ENCODE assay signal across 27 cellular contexts in the genomic region with DNA sequence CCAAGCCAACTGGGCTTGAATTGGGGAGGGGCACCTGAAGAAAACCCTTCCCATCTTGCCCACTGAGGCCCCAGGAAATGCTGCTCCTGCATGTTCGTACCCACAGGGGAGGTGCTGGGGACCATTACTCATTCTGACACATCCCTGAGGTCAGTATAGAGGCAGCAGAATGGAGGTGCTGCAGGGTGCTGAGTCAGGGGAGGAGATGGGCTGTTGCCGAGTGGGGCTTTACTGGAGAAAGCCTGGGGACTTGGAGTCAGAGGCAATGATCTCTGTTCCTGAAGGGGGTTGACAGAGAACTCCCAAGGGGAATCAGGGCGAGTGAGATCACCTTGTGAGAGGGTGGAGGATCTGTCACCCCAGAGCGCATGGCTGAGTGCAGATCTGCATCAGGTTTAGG. TPM values are rescaled to one million over a fixed set of nuclear protein-coding genes. Genes with fewer than 3 reads are reported as not detected.
DNase-seq lines count a peak whose midpoint lies in the region; ATAC-seq and TF ChIP-seq lines count a peak whose summit lies in the region.
"Had no signal": no experiment of that assay in that cellular context is flagged by ENCODE, and none has a peak within 500 bp of the region (broad histone marks: within the 10 kb centered on the region; RNA-seq: fewer than 3 reads in every experiment).

No MANE protein-coding gene starts in this region.

- H3K9me3 ChIP-seq in Peyer's patch: no peaks in the 10 kb centered on the region
- H3K9me3 ChIP-seq: adrenal gland, body of pancreas had no signal

- H3K4me3 ChIP-seq in epithelial cell of esophagus (ENCODE audit: low read length): no peak overlapping the region
- no peak overlapping the region for H3K4me3 ChIP-seq in Peyer's patch
- H3K4me3 ChIP-seq: adrenal gland, body of pancreas had no signal

- TF ChIP-seq CTCF in epithelial cell of esophagus (IDR thresholded peaks at IDR 0.05; ENCODE audit: insufficient read depth, low read depth, low read length, missing control alignments) (no peak), Peyer's patch (IDR thresholded peaks at IDR 0.05) (no peak)

- ATAC-seq in GM21528 (IDR thresholded peaks at IDR 0.05; ENCODE audit: low FRiP score, unreplicated experiment): no peak
- ATAC-seq: body of pancreas had no signal

- H3K4me1 ChIP-seq in Peyer's patch: peaks cover 0 to 4% (median 0%) of the 10 kb centered on the region in 4 donors

- no peak for TF ChIP-seq POLR2A in Peyer's patch (IDR thresholded peaks at IDR 0.05)

- no peak overlapping the region for H3K27ac ChIP-seq in Peyer's patch
- H3K27ac ChIP-seq: adrenal gland, body of pancreas had no signal

- H3K27me3 ChIP-seq in Peyer's patch: peaks cover 0 to 5% of the 10 kb centered on the region in 2 donors
- H3K27me3 ChIP-seq: body of pancreas had no signal

- no peaks in the 10 kb centered on the region for H3K36me3 ChIP-seq in Peyer's patch
- H3K36me3 ChIP-seq: adrenal gland had no signal

- peak; percentile 44 for DNase-seq in activated CD8-positive, alpha-beta memory T cell treated with anti-CD3 and anti-CD28 coated beads, Interleukin-2, amount 50 U/mL, for 48 hours
- no peak for DNase-seq in activated CD8-positive, alpha-beta memory T cell treated with anti-CD3 and anti-CD28 coated beads for 24 hours
- DNase-seq in EL (peak; percentile 22), M059J (ENCODE audit: low read depth) (peak; percentile 48), epithelial cell of esophagus (ENCODE audit: low read depth) (peak; percentile 49), NCI-H345 treated with DMSO at 0.1 percent for 48 hours (lab: John Stamatoyannopoulos, UW; ENCODE audit: unreplicated experiment) (no peak), Peyer's patch (no peak)
- DNase-seq: ACHN; activated CD4-positive, alpha-beta T cell treated with anti-CD3 and anti-CD28 coated beads, Interleukin-2, amount 10 ng/mL, durations not matched to agents 7 days and 5 days; activated gamma-delta T cell treated with Interleukin-2 at 50 U/mL for 16 hours; adrenal gland; body of pancreas; KG1; naive B cell; NCI-H1436; NCI-H2107; NCI-H446 treated with DMSO at 0.1 percent for 48 hours; NCI-H82; occipital lobe; Right ventricle myocardium superior had no signal

RNA-seq across cellular contexts. Expression of gene KCNA10, which starts 40.2 kb away (rescaled TPM):
- total RNA-seq in M059J (2014; rRNA removed; shearing (Covaris generic)): not detected in 2 replicates
- total RNA-seq in Peyer's patch: not detected
- total RNA-seq: activated CD4-positive, alpha-beta T cell treated with anti-CD3 and anti-CD28 coated beads, Interleukin-2, amount 10 ng/mL, durations not matched to agents 7 days and 5 days; adrenal gland; body of pancreas; cerebellum; glomerular endothelial cell; liver; mesothelial cell of epicardium; occipital lobe; Right ventricle myocardium superior; T-helper 2 cell treated with Interferon-gamma antibody and Interleukin-4, amounts not matched to agents 100 ng/mL and 5 ng/mL, for 36 hours; ureter had no signal

RNA-seq across cellular contexts. Expression of gene KCNA2, which starts 47.0 kb away (rescaled TPM):
- not detected in 2 replicates for total RNA-seq in M059J (2014; rRNA removed; shearing (Covaris generic))
- total RNA-seq in Peyer's patch: under 1 TPM in 2 of 4 donors, not detected in 2; 0.38 to 0.40 TPM
- total RNA-seq: glomerular endothelial cell had no signal

Comparison
In these comparisons a context has a peak if more than half of its experiments do, and no peak if none do; other contexts are left out.
1. DNase-seq: peak in activated CD8-positive, alpha-beta memory T cell treated with anti-CD3 and anti-CD28 coated beads, Interleukin-2, amount 50 U/mL, for 48 hours (single experiment), EL (single experiment), M059J (single experiment) and epithelial cell of esophagus (single experiment); none in activated CD8-positive, alpha-beta memory T cell treated with anti-CD3 and anti-CD28 coated beads for 24 hours (single experiment), NCI-H345 treated with DMSO at 0.1 percent for 48 hours (single experiment) and Peyer's patch (0 of 3).